13 cellular contexts compared by ENCODE assay signal in genomic region chr4:1826531-1827350, GRCh38.
"Had no signal": no experiment of that assay in that cellular context is flagged by ENCODE, and none has a peak within 500 bp of the region (broad histone marks: within the 10 kb centered on the region; RNA-seq: fewer than 3 reads in every experiment).

No MANE protein-coding gene starts in this region.

- H3K4me3 ChIP-seq: body of pancreas, left ventricle myocardium inferior, prostate gland, right atrium auricular region had no signal

- H3K27me3 Mint-ChIP-seq: activated CD4-positive, alpha-beta memory T cell treated with anti-CD3 and anti-CD28 coated beads for 36 hours; activated CD8-positive, alpha-beta memory T cell treated with anti-CD3 and anti-CD28 coated beads, Interleukin-2, amount 10 ng/mL, durations not matched to agents 7 days and 5 days had no signal

- H3K4me3 Mint-ChIP-seq: activated CD4-positive, alpha-beta memory T cell treated with anti-CD3 and anti-CD28 coated beads for 36 hours; activated CD8-positive, alpha-beta memory T cell treated with anti-CD3 and anti-CD28 coated beads, Interleukin-2, amount 10 ng/mL, durations not matched to agents 7 days and 5 days; activated naive CD4-positive, alpha-beta T cell treated with anti-CD3 and anti-CD28 coated beads for 36 hours; nephron had no signal

- H3K9me3 ChIP-seq: body of pancreas, left ventricle myocardium inferior, prostate gland, right atrium auricular region had no signal

- DNase-seq: activated CD4-positive, alpha-beta memory T cell treated with anti-CD3 and anti-CD28 coated beads for 36 hours; activated CD8-positive, alpha-beta memory T cell treated with anti-CD3 and anti-CD28 coated beads, Interleukin-2, amount 10 ng/mL, durations not matched to agents 7 days and 5 days; activated naive CD4-positive, alpha-beta T cell treated with anti-CD3 and anti-CD28 coated beads for 36 hours; body of pancreas; erythroblast; foreskin melanocyte; left ventricle myocardium inferior; mammary epithelial cell; midbrain; stimulated activated CD4-positive, alpha-beta T cell treated with anti-CD3 and anti-CD28 coated beads, Interleukin-2, amount 100 ng/mL, for 24 hours had no signal

- H3K27ac Mint-ChIP-seq: activated CD4-positive, alpha-beta memory T cell treated with anti-CD3 and anti-CD28 coated beads for 36 hours; activated CD8-positive, alpha-beta memory T cell treated with anti-CD3 and anti-CD28 coated beads, Interleukin-2, amount 10 ng/mL, durations not matched to agents 7 days and 5 days; activated naive CD4-positive, alpha-beta T cell treated with anti-CD3 and anti-CD28 coated beads for 36 hours; nephron had no signal

- ATAC-seq: body of pancreas had no signal

- H3K4me1 Mint-ChIP-seq: nephron had no signal

- H3K27ac ChIP-seq: body of pancreas, left ventricle myocardium inferior, prostate gland, right atrium auricular region had no signal

- H3K9me3 Mint-ChIP-seq: activated CD4-positive, alpha-beta memory T cell treated with anti-CD3 and anti-CD28 coated beads for 36 hours; activated naive CD4-positive, alpha-beta T cell treated with anti-CD3 and anti-CD28 coated beads for 36 hours had no signal

- H3K4me1 ChIP-seq: body of pancreas, left ventricle myocardium inferior, prostate gland, right atrium auricular region had no signal

- H3K27me3 ChIP-seq: body of pancreas, right atrium auricular region had no signal
